In the genomic region with DNA sequence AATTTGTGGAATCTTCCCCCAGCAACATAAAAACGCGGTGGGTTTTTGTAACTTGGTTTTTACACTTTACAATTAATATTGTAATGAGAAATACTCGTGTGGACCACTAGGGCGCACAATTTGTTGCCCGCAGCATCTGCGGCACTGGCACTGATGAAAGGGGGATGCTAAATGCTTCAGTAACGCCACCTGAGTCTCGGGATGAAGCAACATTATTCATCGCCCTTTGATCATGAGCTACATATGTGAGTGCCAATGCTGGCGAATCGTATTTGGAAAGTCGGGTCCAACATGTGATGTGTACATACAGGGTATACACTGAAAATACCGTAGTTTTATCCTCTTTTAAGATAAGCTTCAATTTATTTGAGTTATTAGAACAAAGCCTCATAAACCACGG, we compare ENCODE assay signal across 8 cellular contexts. TPM values are rescaled to one million over a fixed set of nuclear protein-coding genes. Genes with fewer than 3 reads are reported as not detected.
DNase-seq lines count a peak whose midpoint lies in the region; ATAC-seq and TF ChIP-seq lines count a peak whose summit lies in the region.

No MANE protein-coding gene starts in this region.

- peaks cover 4% of the 10 kb centered on the region for H3K27me3 Mint-ChIP-seq in activated naive CD8-positive, alpha-beta T cell treated with anti-CD3 and anti-CD28 coated beads, Interleukin-2, amount 10 ng/mL, durations not matched to agents 7 days and 5 days
- peaks cover 8% of the 10 kb centered on the region for H3K27me3 Mint-ChIP-seq in nephron progenitor cell (ENCODE audit: low read depth, poor library complexity)

- POLR2A ChIA-PET in activated naive CD8-positive, alpha-beta T cell treated with anti-CD3 and anti-CD28 coated beads, Interleukin-2, amount 10 ng/mL, durations not matched to agents 7 days and 5 days (lab: Charles Lee), result interaction anchor here (0.8 kb wide), 1 partner anchor 237 kb away, joined by 4 read pairs; no protein-coding TSS in a partner anchor

- no peaks in the 10 kb centered on the region for H3K9me3 Mint-ChIP-seq in activated naive CD8-positive, alpha-beta T cell treated with anti-CD3 and anti-CD28 coated beads, Interleukin-2, amount 10 ng/mL, durations not matched to agents 7 days and 5 days
- H3K9me3 Mint-ChIP-seq in nephron progenitor cell, result peaks cover 6% of the 10 kb centered on the region

- peaks cover 2% of the 10 kb centered on the region for H3K4me1 Mint-ChIP-seq in activated naive CD8-positive, alpha-beta T cell treated with anti-CD3 and anti-CD28 coated beads, Interleukin-2, amount 10 ng/mL, durations not matched to agents 7 days and 5 days
- H3K4me1 Mint-ChIP-seq in nephron progenitor cell, result no peaks in the 10 kb centered on the region

- no peak overlapping the region for H3K27ac Mint-ChIP-seq in activated naive CD8-positive, alpha-beta T cell treated with anti-CD3 and anti-CD28 coated beads, Interleukin-2, amount 10 ng/mL, durations not matched to agents 7 days and 5 days
- no peak overlapping the region for H3K27ac Mint-ChIP-seq in nephron progenitor cell

- ATAC-seq in GM18867 (IDR thresholded peaks at IDR 0.05; ENCODE audit: unreplicated experiment) (peak; percentile 90), HG03460 (IDR thresholded peaks at IDR 0.05; ENCODE audit: unreplicated experiment) (peak; percentile 67)
- peak; percentile 72 for ATAC-seq in activated naive CD8-positive, alpha-beta T cell treated with anti-CD3 and anti-CD28 coated beads, Interleukin-2, amount 10 ng/mL, durations not matched to agents 7 days and 5 days (ENCODE audit: low read depth)

- DNase-seq in AG09319 (ENCODE audit: extremely low read depth, low read depth) (no peak), SK-N-DZ (ENCODE audit: low spot score) (peak; percentile 25), hepatic stellate cell (ENCODE audit: low spot score) (peak; percentile 48), nephron progenitor cell (no peak)
- DNase-seq in activated naive CD8-positive, alpha-beta T cell treated with anti-CD3 and anti-CD28 coated beads, Interleukin-2, amount 10 ng/mL, durations not matched to agents 7 days and 5 days, result peak; percentile 44
- peak; percentile 17 to 41 (median 21) for DNase-seq in stimulated activated CD4-positive, alpha-beta T cell treated with anti-CD3 and anti-CD28 coated beads, TNF-alpha, amount 100 ng/mL, for 24 hours (ENCODE audit: low read depth in 3 of 3)

- peak overlapping the region; percentile 39 for H3K4me3 Mint-ChIP-seq in activated naive CD8-positive, alpha-beta T cell treated with anti-CD3 and anti-CD28 coated beads, Interleukin-2, amount 10 ng/mL, durations not matched to agents 7 days and 5 days
- no peak overlapping the region for H3K4me3 Mint-ChIP-seq in nephron progenitor cell

- no peaks in the 10 kb centered on the region for H3K36me3 Mint-ChIP-seq in activated naive CD8-positive, alpha-beta T cell treated with anti-CD3 and anti-CD28 coated beads, Interleukin-2, amount 10 ng/mL, durations not matched to agents 7 days and 5 days
- no peaks in the 10 kb centered on the region for H3K36me3 Mint-ChIP-seq in nephron progenitor cell (ENCODE audit: low read depth)

- peak; percentile 48 for TF ChIP-seq CTCF in AG09319 (IDR thresholded peaks at IDR 0.05; ENCODE audit: low read depth, low read length)
- TF ChIP-seq CTCF in nephron progenitor cell (IDR thresholded peaks at IDR 0.05), result no peak

RNA-seq across cellular contexts. Expression of a gene that starts 34.2 kb away (rescaled TPM):
- 37.1 and 51.2 TPM in 2 replicates for polyA plus RNA-seq in SK-N-DZ (2014; cell fraction: cytosol; rRNA removed)
- 42.8 and 57.1 TPM in 2 replicates for polyA plus RNA-seq in SK-N-DZ (2014; cell fraction: nucleus; rRNA removed)
- total RNA-seq in activated naive CD8-positive, alpha-beta T cell treated with anti-CD3 and anti-CD28 coated beads, Interleukin-2, amount 10 ng/mL, durations not matched to agents 7 days and 5 days, result 10 to 100 TPM; 25.1 to 25.9 TPM

Comparison
In these comparisons a context has a peak if more than half of its experiments do, and no peak if none do; other contexts are left out.
1. DNase-seq: peak in SK-N-DZ (single experiment), activated naive CD8-positive, alpha-beta T cell treated with anti-CD3 and anti-CD28 coated beads, Interleukin-2, amount 10 ng/mL, durations not matched to agents 7 days and 5 days (single experiment), hepatic stellate cell (single experiment) and stimulated activated CD4-positive, alpha-beta T cell treated with anti-CD3 and anti-CD28 coated beads, TNF-alpha, amount 100 ng/mL, for 24 hours (3 of 3); none in AG09319 (single experiment) and nephron progenitor cell (single experiment).
2. Peak in every context shown above with its lines, with median percentiles within 50 percentile points of each other: ATAC-seq.